ENCODE assay signal across 22 cellular contexts in genomic region chr4:18571252-18571885, GRCh38.
DNase-seq lines count a peak whose midpoint lies in the region; ATAC-seq, FAIRE-seq and TF ChIP-seq lines count a peak whose summit lies in the region.
"Had no signal": no experiment of that assay in that cellular context is flagged by ENCODE, and none has a peak within 500 bp of the region (broad histone marks: within the 10 kb centered on the region; RNA-seq: fewer than 3 reads in every experiment).

No MANE protein-coding gene starts in this region.

- H3K4me1 ChIP-seq in endothelial cell of umbilical vein (ENCODE audit: control insufficient read depth, extremely low read depth, insufficient read depth, low read length) (peaks cover 24% of the 10 kb centered on the region), small intestine (ENCODE audit: control insufficient read depth in 2 of 2, insufficient read depth in 1 of 2, low read depth in 1 of 2, low read length in 1 of 2) (no peaks in the 10 kb centered on the region), HAP-1 (no peaks in the 10 kb centered on the region)

- no peaks in the 10 kb centered on the region for H3K9me3 Mint-ChIP-seq in activated T-cell treated with anti-CD3 and anti-CD28 coated beads, Interleukin-2, amount 50 U/mL, for 72 hours
- H3K9me3 Mint-ChIP-seq: CD8-positive, alpha-beta memory T cell had no signal

- H3K4me1 Mint-ChIP-seq in activated T-cell treated with anti-CD3 and anti-CD28 coated beads, Interleukin-2, amount 50 U/mL, for 72 hours (ENCODE audit: low read depth): no peaks in the 10 kb centered on the region
- H3K4me1 Mint-ChIP-seq: CD8-positive, alpha-beta memory T cell had no signal

- no peak for DNase-seq in activated T-cell treated with anti-CD3 and anti-CD28 coated beads, Interleukin-2, amount 50 U/mL, for 72 hours
- DNase-seq in activated T-cell treated with anti-CD3 and anti-CD28 coated beads for 4 hours: no peak
- peak; percentile 9 for DNase-seq in NCI-H748 treated with DMSO at 0.1 percent for 48 hours (lab: John Stamatoyannopoulos, UW)
- DNase-seq in endothelial cell of umbilical vein (ENCODE audit: low read depth, low spot score): peak; percentile 55
- DNase-seq in small intestine: peak; percentile 57
- DNase-seq in NCI-H226: no peak
- no peak for DNase-seq in activated CD4-positive, alpha-beta T cell treated with anti-CD3 and anti-CD28 coated beads, Interleukin-2, amount 50 U/mL, for 48 hours
- no peak for DNase-seq in HAP-1 (ENCODE audit: low spot score in 2 of 2)
- DNase-seq: CD8-positive, alpha-beta memory T cell; DMS53; GDM1; MM.1S; NCI-H1048; NCI-H1436 treated with DMSO at 0.1 percent for 48 hours; NCI-H2029 treated with DMSO at 0.1 percent for 48 hours; NCI-H345; NCI-H526 treated with DMSO at 0.1 percent for 48 hours had no signal

- H3K27me3 Mint-ChIP-seq in activated T-cell treated with anti-CD3 and anti-CD28 coated beads, Interleukin-2, amount 50 U/mL, for 72 hours (ENCODE audit: low read depth): no peaks in the 10 kb centered on the region

- ATAC-seq in activated T-cell treated with anti-CD3 and anti-CD28 coated beads, Interleukin-2, amount 50 U/mL, for 72 hours (replicated peaks in 1 of 2): peak; percentile 27 to 38
- ATAC-seq: Panc1 had no signal

- no peaks in the 10 kb centered on the region for H3K79me2 ChIP-seq in endothelial cell of umbilical vein (ENCODE audit: control insufficient read depth, insufficient read depth, low read length)

- 17 to 54% (median 49%) methylated on average over 2 of the region's 2 CpGs for WGBS in small intestine, 3 donors

- CTCF ChIA-PET in endothelial cell of umbilical vein (lab: Charles Lee): interaction anchor here (0.6 kb wide), 1 partner anchor 34 kb away, joined by 3 read pairs; no protein-coding TSS in a partner anchor

- no peak for TF ChIP-seq CTCF in endothelial cell of umbilical vein (IDR thresholded peaks at IDR 0.05; ENCODE audit: extremely low read depth in 1 of 2, insufficient read depth in 1 of 2, low read depth in 1 of 2, low read length in 2 of 2)

- BruUV-seq in endothelial cell of umbilical vein (replicated peaks; lab: Mats Ljungman, UMichigan): no TSS peak

- no peak overlapping the region for H3K4me3 Mint-ChIP-seq in activated T-cell treated with anti-CD3 and anti-CD28 coated beads, Interleukin-2, amount 50 U/mL, for 72 hours
- H3K4me3 Mint-ChIP-seq: CD8-positive, alpha-beta memory T cell had no signal

- H3K4me3 ChIP-seq in endothelial cell of umbilical vein (replicated peaks in 1 of 3; ENCODE audit: insufficient read depth in 1 of 3, low read depth in 1 of 3, low read length in 3 of 3): no peak overlapping the region
- H3K4me3 ChIP-seq in small intestine (ENCODE audit: low read depth in 1 of 2, low read length in 2 of 2): no peak overlapping the region
- no peak overlapping the region for H3K4me3 ChIP-seq in HAP-1

- no peak overlapping the region for H3K9ac ChIP-seq in endothelial cell of umbilical vein (replicated peaks; ENCODE audit: extremely low read depth, insufficient read depth, low read length)

- H3K27me3 ChIP-seq in endothelial cell of umbilical vein (ENCODE audit: control insufficient read depth in 2 of 2, insufficient read depth in 2 of 2, low read length in 2 of 2) (no peaks in the 10 kb centered on the region), small intestine (ENCODE audit: control insufficient read depth in 2 of 2, insufficient read depth in 2 of 2, low read length in 2 of 2) (no peaks in the 10 kb centered on the region), HAP-1 (ENCODE audit: low read depth) (no peaks in the 10 kb centered on the region)

- H3K27ac ChIP-seq in endothelial cell of umbilical vein (ENCODE audit: insufficient read depth, low read depth, low read length) (no peak overlapping the region), small intestine (ENCODE audit: low read depth in 1 of 2, low read length in 1 of 2) (no peak overlapping the region)
- H3K27ac ChIP-seq: C4-2B had no signal

- no peak for TF ChIP-seq POLR2A in endothelial cell of umbilical vein (IDR thresholded peaks at IDR 0.05; ENCODE audit: low read depth, low read length)

- intact Hi-C loops in endothelial cell of umbilical vein (cut with micrococcal nuclease): no loop called here

- H3K9me1 ChIP-seq in endothelial cell of umbilical vein (replicated peaks; ENCODE audit: control insufficient read depth, extremely low read depth, insufficient read depth, low read length): no peaks in the 10 kb centered on the region

- H3K4me2 ChIP-seq in endothelial cell of umbilical vein (ENCODE audit: insufficient read depth, low read length): no peak overlapping the region

- no peaks in the 10 kb centered on the region for H3K9me3 ChIP-seq in endothelial cell of umbilical vein (replicated peaks; ENCODE audit: control insufficient read depth, insufficient read depth, low read length)
- H3K9me3 ChIP-seq in small intestine (ENCODE audit: control insufficient read depth, low read depth): no peaks in the 10 kb centered on the region
- no peaks in the 10 kb centered on the region for H3K9me3 ChIP-seq in HAP-1

- peak; percentile 24 for FAIRE-seq in endothelial cell of umbilical vein (lab: Jason Lieb, UNC)
- no peak for FAIRE-seq in small intestine (lab: Jason Lieb, UNC)
- FAIRE-seq: GM18507, GM19239, H54 had no signal

- POLR2A ChIA-PET in endothelial cell of umbilical vein (lab: Charles Lee): no interaction called here

- H3K36me3 Mint-ChIP-seq in activated T-cell treated with anti-CD3 and anti-CD28 coated beads, Interleukin-2, amount 50 U/mL, for 72 hours (ENCODE audit: insufficient read depth in 2 of 2): no peaks in the 10 kb centered on the region
- H3K36me3 Mint-ChIP-seq: CD8-positive, alpha-beta memory T cell had no signal

- H4K20me1 ChIP-seq in endothelial cell of umbilical vein (replicated peaks; ENCODE audit: control insufficient read depth, extremely low read depth, insufficient read depth, low read length): no peaks in the 10 kb centered on the region

- dilution Hi-C loops in endothelial cell of umbilical vein (cut with MboI; ENCODE audit: extremely low pct_ligation_motif_present, low sequenced_read_pairs): no loop called here

- in situ Hi-C loops in HAP-1 (cut with MboI; ENCODE audit: low sequenced_read_pairs): no loop called here

- no peak overlapping the region for H2AFZ ChIP-seq in endothelial cell of umbilical vein (ENCODE audit: low read depth, low read length)

- H3K36me3 ChIP-seq in endothelial cell of umbilical vein (ENCODE audit: control insufficient read depth in 2 of 2, extremely low read depth in 1 of 2, insufficient read depth in 2 of 2, low read length in 2 of 2): no peaks in the 10 kb centered on the region
- no peaks in the 10 kb centered on the region for H3K36me3 ChIP-seq in small intestine (ENCODE audit: control insufficient read depth in 2 of 2, insufficient read depth in 2 of 2, low read length in 2 of 2)
- no peaks in the 10 kb centered on the region for H3K36me3 ChIP-seq in HAP-1 (replicated peaks)

- no peak overlapping the region for H3K27ac Mint-ChIP-seq in activated T-cell treated with anti-CD3 and anti-CD28 coated beads, Interleukin-2, amount 50 U/mL, for 72 hours
- H3K27ac Mint-ChIP-seq: CD8-positive, alpha-beta memory T cell had no signal

TF ChIP-seq in endothelial cell of umbilical vein, 7 proteins besides CTCF, POLR2A, EP300 and RAD21:
- TF ChIP-seq MYC (IDR thresholded peaks at IDR 0.05; ENCODE audit: low read depth, low read length) (no peak), JUN (IDR thresholded peaks at IDR 0.05; ENCODE audit: borderline replicate concordance, insufficient read depth, insufficient read length, low read depth) (peak; percentile 10), GATA2 (IDR thresholded peaks at IDR 0.05; ENCODE audit: insufficient read depth, insufficient read length, low read depth, low read length) (peak; percentile 74), MAX (IDR thresholded peaks at IDR 0.05; ENCODE audit: insufficient read depth, insufficient read length) (no peak), FOS (IDR thresholded peaks at IDR 0.05; ENCODE audit: borderline replicate concordance, insufficient read depth, low read length) (peak; percentile 11), EZH2 (IDR thresholded peaks at IDR 0.05; ENCODE audit: borderline replicate concordance, low read depth, low read length, severe bottlenecking) (no peak), POLR2AphosphoS5 (IDR thresholded peaks at IDR 0.05; ENCODE audit: insufficient read depth, low read depth, low read length) (no peak)
TF ChIP-seq in endothelial cell of umbilical vein: peak in this region for 3.

Comparison
In these comparisons a context has a peak if more than half of its experiments do, and no peak if none do; other contexts are left out.
1. DNase-seq: peak in NCI-H748 treated with DMSO at 0.1 percent for 48 hours (single experiment), endothelial cell of umbilical vein (single experiment) and small intestine (single experiment); none in activated T-cell treated with anti-CD3 and anti-CD28 coated beads, Interleukin-2, amount 50 U/mL, for 72 hours (0 of 2), activated T-cell treated with anti-CD3 and anti-CD28 coated beads for 4 hours (single experiment), NCI-H226 (single experiment), activated CD4-positive, alpha-beta T cell treated with anti-CD3 and anti-CD28 coated beads, Interleukin-2, amount 50 U/mL, for 48 hours (0 of 2) and HAP-1 (0 of 2).